In the genomic region with DNA sequence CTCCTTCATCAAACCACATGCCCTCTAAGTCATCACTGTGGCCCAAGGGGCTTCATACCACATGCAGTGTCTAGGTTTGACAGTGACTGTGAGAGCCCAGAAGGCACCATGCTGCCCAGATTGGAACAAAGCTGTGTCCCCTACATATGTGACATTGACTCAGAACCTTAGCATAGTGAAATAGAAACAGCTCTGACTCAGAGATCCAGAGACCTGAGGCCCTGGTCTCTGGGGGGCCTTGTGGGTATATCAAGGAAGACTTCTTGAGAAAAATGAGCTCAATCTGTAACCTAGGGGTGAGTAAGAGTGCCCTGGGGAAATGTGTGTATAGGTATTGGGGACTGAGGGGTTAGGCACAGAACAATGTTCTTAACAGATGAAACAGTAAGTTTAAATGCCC, we compare ENCODE assay signal across 15 cellular contexts. TPM values are rescaled to one million over a fixed set of nuclear protein-coding genes. Genes with fewer than 3 reads are reported as not detected.
DNase-seq lines count a peak whose midpoint lies in the region; ATAC-seq and TF ChIP-seq lines count a peak whose summit lies in the region.
"Had no signal": no experiment of that assay in that cellular context is flagged by ENCODE, and none has a peak within 500 bp of the region (broad histone marks: within the 10 kb centered on the region; RNA-seq: fewer than 3 reads in every experiment).

No MANE protein-coding gene starts in this region.

- DNase-seq in prostate gland (ENCODE audit: low spot score) (no peak), NCI-H2227 (lab: John Stamatoyannopoulos, UW; ENCODE audit: unreplicated experiment) (no peak), mesenteric fat pad (ENCODE audit: low spot score) (no peak), NCI-H2081 treated with DMSO at 0.1 percent for 48 hours (lab: John Stamatoyannopoulos, UW) (no peak)
- DNase-seq: cerebellar nuclear complex, IMR-90, NCI-H1930, T-helper 9 cell had no signal

- intact Hi-C loops in prostate gland (cut with DNase I): no loop called here

- no peak overlapping the region for H3K4me3 ChIP-seq in prostate gland
- H3K4me3 ChIP-seq: GM23338 had no signal

- no peak for TF ChIP-seq POLR2A in prostate gland (IDR thresholded peaks at IDR 0.05)

- ATAC-seq in GM18498 (IDR thresholded peaks at IDR 0.05; ENCODE audit: unreplicated experiment) (peak; percentile 88), GM19025 (IDR thresholded peaks at IDR 0.05; ENCODE audit: low read depth, unreplicated experiment) (peak; percentile 93), HG02840 (IDR thresholded peaks at IDR 0.05; ENCODE audit: low FRiP score, unreplicated experiment) (peak; percentile 77), HG03565 (IDR thresholded peaks at IDR 0.05; ENCODE audit: unreplicated experiment) (peak; percentile 89)
- ATAC-seq: esophagus mucosa, GM23338 had no signal

- H3K9me3 ChIP-seq in prostate gland: no peaks in the 10 kb centered on the region

- H3K36me3 ChIP-seq in prostate gland: no peaks in the 10 kb centered on the region

- TF ChIP-seq CTCF in prostate gland (IDR thresholded peaks at IDR 0.05): no peak

- no peaks in the 10 kb centered on the region for H3K27me3 ChIP-seq in prostate gland (replicated peaks; ENCODE audit: insufficient read depth)

- H3K4me1 ChIP-seq in prostate gland (replicated peaks): no peaks in the 10 kb centered on the region

- no peak overlapping the region for H3K27ac ChIP-seq in prostate gland

RNA-seq across cellular contexts. Expression of a gene that starts 7.1 kb away (rescaled TPM):
- total RNA-seq in prostate gland (10 to 100 TPM; 10.2 to 32.8 TPM), mesenteric fat pad (3.9 TPM)
- total RNA-seq: activated T-helper 2 cell treated with anti-CD3 and anti-CD28 coated beads, Interferon-gamma antibody, Interleukin-2, Interleukin-4, amounts not matched to agents 10 μg/mL and 5 μg/mL and 100 μg/mL, durations not matched to agents 14 hours and 24 hours and 36 hours; IMR-90 had no signal
